Comparison of ENCODE assay signal across 9 cellular contexts in genomic region chrX:136714626-136715599, GRCh38.
A peak's percentile ranks its signal among the peaks of the same experiment; 100 is the strongest.
DNase-seq lines count a peak whose midpoint lies in the region; ATAC-seq and TF ChIP-seq lines count a peak whose summit lies in the region.
"Had no signal": no experiment of that assay in that cellular context is flagged by ENCODE, and none has a peak within 500 bp of the region (broad histone marks: within the 10 kb centered on the region; RNA-seq: fewer than 3 reads in every experiment).

No MANE protein-coding gene starts in this region.

- TF ChIP-seq CTCF in Panc1 (IDR thresholded peaks at IDR 0.05) (no peak), mesothelial cell of epicardium (IDR thresholded peaks at IDR 0.05; ENCODE audit: unreplicated experiment) (no peak)

- no peak overlapping the region for H3K4me3 Mint-ChIP-seq in mesothelial cell of epicardium

- ATAC-seq in GM19023 (IDR thresholded peaks at IDR 0.05; ENCODE audit: unreplicated experiment) (peak; percentile 73), HG02973 (IDR thresholded peaks at IDR 0.05; ENCODE audit: unreplicated experiment) (peak; percentile 81), Panc1 (no peak)

- intact Hi-C loops in Panc1 (cut with micrococcal nuclease; ENCODE audit: unreplicated experiment), result loop anchor here (10.0 kb wide), 1 partner anchor 140 kb away; no protein-coding TSS in a partner anchor

- H3K27ac ChIP-seq in BLaER1 (no peak overlapping the region), Panc1 (ENCODE audit: low read length) (peak overlapping the region; percentile 5; the same call in 1 of the 2 replicates)
- H3K27ac ChIP-seq: C4-2B had no signal

- H3K4me1 ChIP-seq in BLaER1 (peaks cover 23% of the 10 kb centered on the region), Panc1 (ENCODE audit: control insufficient read depth, insufficient read depth, low read length) (peaks cover 14% of the 10 kb centered on the region)

- H3K36me3 Mint-ChIP-seq in mesothelial cell of epicardium, result no peaks in the 10 kb centered on the region

- no TSS peak for BruUV-seq in Panc1 (replicated peaks; lab: Mats Ljungman, UMichigan)

- H3K27me3 ChIP-seq in BLaER1, result peaks cover 77% of the 10 kb centered on the region
- no peaks in the 10 kb centered on the region for H3K27me3 ChIP-seq in Panc1 (ENCODE audit: control insufficient read depth, insufficient read depth, low read length)

- POLR2A ChIA-PET in Panc1 (lab: Charles Lee), result no interaction called here

- 0 out of 2 replicates have a peak overlapping the region, but pooled peaks have one; percentile 18 for H3K9ac ChIP-seq in BLaER1

- H3K4me1 Mint-ChIP-seq in mesothelial cell of epicardium, result no peaks in the 10 kb centered on the region

- H3K4me2 ChIP-seq in BLaER1, result peak overlapping the region; percentile 52

- H3K36me3 ChIP-seq in BLaER1, result no peaks in the 10 kb centered on the region
- no peaks in the 10 kb centered on the region for H3K36me3 ChIP-seq in Panc1 (ENCODE audit: control insufficient read depth, insufficient read depth, low read length)

- H3K27ac Mint-ChIP-seq in mesothelial cell of epicardium, result no peak overlapping the region

- H3K4me3 ChIP-seq in BLaER1, result no peak overlapping the region
- H3K4me3 ChIP-seq in Panc1 (ENCODE audit: low read depth in 2 of 2, low read length in 2 of 2), result no peak overlapping the region

- peaks cover 3% of the 10 kb centered on the region for H3K9me3 Mint-ChIP-seq in mesothelial cell of epicardium

- in situ Hi-C loops in Panc1 (cut with HindIII; ENCODE audit: low pct_unique_long_range_greater_than_20kb, low sequenced_read_pairs), result no loop called here

- CTCF ChIA-PET in Panc1 (lab: Charles Lee), result no interaction called here

- H4K20me1 ChIP-seq in BLaER1, result peaks cover 29% of the 10 kb centered on the region; the same call in 1 of the 2 replicates

- H3K9me3 ChIP-seq in BLaER1 (no peaks in the 10 kb centered on the region), Panc1 (ENCODE audit: control insufficient read depth, insufficient read depth, low read depth, low read length) (no peaks in the 10 kb centered on the region)

- no peaks in the 10 kb centered on the region for H3K27me3 Mint-ChIP-seq in mesothelial cell of epicardium (ENCODE audit: low read depth)

- DNase-seq in Panc1 (ENCODE audit: low read depth, low spot score) (no peak), mesothelial cell of epicardium (ENCODE audit: low spot score in 2 of 2, unreplicated experiment in 2 of 2) (no peak), NCI-H1417 (lab: John Stamatoyannopoulos, UW) (no peak), NCI-H526 treated with DMSO at 0.1 percent for 48 hours (lab: John Stamatoyannopoulos, UW) (no peak), kidney tubule cell (ENCODE audit: low spot score) (no peak)
